In the genomic region with DNA sequence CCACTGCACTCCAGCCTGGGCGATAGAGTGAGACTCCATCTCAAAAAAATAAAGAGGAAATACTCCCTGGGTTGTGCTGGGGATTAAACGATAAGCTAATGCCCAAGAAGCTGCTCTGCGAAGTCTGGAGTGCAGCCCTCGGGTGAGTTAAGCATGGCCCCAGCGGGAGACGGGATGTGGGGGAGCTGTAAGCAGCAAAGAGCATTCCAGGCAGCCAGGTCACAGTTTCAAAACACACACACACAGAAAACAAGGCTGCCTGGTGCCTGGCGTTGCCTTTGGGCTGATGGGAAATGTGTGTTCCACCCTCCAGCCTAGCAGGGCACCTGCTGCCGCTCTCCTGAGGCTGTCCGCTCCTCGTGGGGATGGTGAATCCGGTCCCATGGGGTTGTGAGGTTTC, we compare ENCODE assay signal across 19 cellular contexts. TPM values are rescaled to one million over a fixed set of nuclear protein-coding genes. Genes with fewer than 3 reads are reported as not detected.
DNase-seq lines count a peak whose midpoint lies in the region; FAIRE-seq and TF ChIP-seq lines count a peak whose summit lies in the region.
"Had no signal": no experiment of that assay in that cellular context is flagged by ENCODE, and none has a peak within 500 bp of the region (broad histone marks: within the 10 kb centered on the region; RNA-seq: fewer than 3 reads in every experiment).

No MANE protein-coding gene starts in this region.

- DNase-seq in 8988T (peak; percentile 68), H54 (ENCODE audit: insufficient read length, low spot score) (peak; percentile 53), brain microvascular endothelial cell (peak; percentile 95), left kidney (ENCODE audit: low read depth, low spot score) (peak; percentile 84), ecto neural progenitor cell (ENCODE audit: low spot score) (no peak), NCI-H82 treated with DMSO at 0.1 percent for 48 hours (lab: John Stamatoyannopoulos, UW; ENCODE audit: unreplicated experiment) (no peak), COLO829 (ENCODE audit: low spot score) (no peak)
- no peak for DNase-seq in activated CD4-positive, alpha-beta T cell treated with anti-CD3 and anti-CD28 coated beads, Interleukin-2, amount 10 ng/mL, durations not matched to agents 24 days and 14 days
- DNase-seq: activated CD4-positive, CD25-positive, alpha-beta regulatory T cell treated with anti-CD3 and anti-CD28 coated beads, Interleukin-2, amount 50 U/mL, for 72 hours; NCI-H2029 treated with DMSO at 0.1 percent for 48 hours; NCI-H82; T-cell had no signal

- no peak for TF ChIP-seq POLR2A in H54 (IDR thresholded peaks at IDR 0.05; ENCODE audit: low read depth, low read length)

- H3K27ac Mint-ChIP-seq in activated CD4-positive, alpha-beta T cell treated with anti-CD3 and anti-CD28 coated beads, Interleukin-2, amount 10 ng/mL, durations not matched to agents 24 days and 14 days: no peak overlapping the region
- H3K27ac Mint-ChIP-seq: activated naive CD4-positive, alpha-beta T cell treated with anti-CD3 and anti-CD28 coated beads, Interleukin-2, amount 50 U/mL, for 24 hours; T-cell had no signal

- H3K9me3 Mint-ChIP-seq in activated CD4-positive, alpha-beta T cell treated with anti-CD3 and anti-CD28 coated beads, Interleukin-2, amount 10 ng/mL, durations not matched to agents 24 days and 14 days: no peaks in the 10 kb centered on the region
- H3K9me3 Mint-ChIP-seq: activated naive CD4-positive, alpha-beta T cell treated with anti-CD3 and anti-CD28 coated beads, Interleukin-2, amount 50 U/mL, for 24 hours; T-cell had no signal

- H3K4me3 Mint-ChIP-seq in activated CD4-positive, alpha-beta T cell treated with anti-CD3 and anti-CD28 coated beads, Interleukin-2, amount 10 ng/mL, durations not matched to agents 24 days and 14 days: no peak overlapping the region
- H3K4me3 Mint-ChIP-seq: activated naive CD4-positive, alpha-beta T cell treated with anti-CD3 and anti-CD28 coated beads, Interleukin-2, amount 50 U/mL, for 24 hours; T-cell had no signal

- H3K36me3 ChIP-seq in brain microvascular endothelial cell (replicated peaks): no peaks in the 10 kb centered on the region
- H3K36me3 ChIP-seq: prostate gland had no signal

- no peaks in the 10 kb centered on the region for H3K27me3 Mint-ChIP-seq in activated CD4-positive, alpha-beta T cell treated with anti-CD3 and anti-CD28 coated beads, Interleukin-2, amount 10 ng/mL, durations not matched to agents 24 days and 14 days
- H3K27me3 Mint-ChIP-seq: activated naive CD4-positive, alpha-beta T cell treated with anti-CD3 and anti-CD28 coated beads, Interleukin-2, amount 50 U/mL, for 24 hours; T-cell had no signal

- FAIRE-seq in H54 (lab: Jason Lieb, UNC): no peak
- FAIRE-seq: D721Med, endometrium, HTR-8/SVneo, islet of Langerhans had no signal

- intact Hi-C loops in activated CD4-positive, alpha-beta T cell treated with anti-CD3 and anti-CD28 coated beads, Interleukin-2, amount 10 ng/mL, durations not matched to agents 24 days and 14 days (cut with micrococcal nuclease): no loop called here

- H3K27me3 ChIP-seq in brain microvascular endothelial cell (replicated peaks): no peaks in the 10 kb centered on the region
- H3K27me3 ChIP-seq: suprapubic skin had no signal

- peaks cover 13% of the 10 kb centered on the region for H3K36me3 Mint-ChIP-seq in activated CD4-positive, alpha-beta T cell treated with anti-CD3 and anti-CD28 coated beads, Interleukin-2, amount 10 ng/mL, durations not matched to agents 24 days and 14 days (ENCODE audit: low read depth)

- H3K4me3 ChIP-seq in brain microvascular endothelial cell (ENCODE audit: low read depth, low read length): no peak overlapping the region
- H3K4me3 ChIP-seq: prostate gland, suprapubic skin had no signal

- peaks cover 2% of the 10 kb centered on the region for H3K4me1 Mint-ChIP-seq in activated CD4-positive, alpha-beta T cell treated with anti-CD3 and anti-CD28 coated beads, Interleukin-2, amount 10 ng/mL, durations not matched to agents 24 days and 14 days
- H3K4me1 Mint-ChIP-seq: activated naive CD4-positive, alpha-beta T cell treated with anti-CD3 and anti-CD28 coated beads, Interleukin-2, amount 50 U/mL, for 24 hours; T-cell had no signal

- H3K27ac ChIP-seq in brain microvascular endothelial cell: peak overlapping the region; percentile 50
- H3K27ac ChIP-seq: prostate gland, suprapubic skin had no signal

- TF ChIP-seq CTCF in brain microvascular endothelial cell (IDR thresholded peaks at IDR 0.05; ENCODE audit: low read depth, low read length, missing control alignments): no peak

- in situ Hi-C loops in brain microvascular endothelial cell (cut with HindIII; ENCODE audit: low pct_ligation_motif_present, low sequenced_read_pairs): no loop called here

RNA-seq across cellular contexts. Expression of gene ODC1, which starts 24.1 kb away (rescaled TPM):
- total RNA-seq in activated CD4-positive, alpha-beta T cell treated with anti-CD3 and anti-CD28 coated beads, Interleukin-2, amount 10 ng/mL, durations not matched to agents 24 days and 14 days: 267 and 273 TPM in 2 replicates

Comparison
In these comparisons a context has a peak if more than half of its experiments do, and no peak if none do; other contexts are left out.
1. DNase-seq: peak in 8988T (single experiment), H54 (single experiment), brain microvascular endothelial cell (single experiment) and left kidney (single experiment); none in ecto neural progenitor cell (single experiment), activated CD4-positive, alpha-beta T cell treated with anti-CD3 and anti-CD28 coated beads, Interleukin-2, amount 10 ng/mL, durations not matched to agents 24 days and 14 days (single experiment), NCI-H82 treated with DMSO at 0.1 percent for 48 hours (single experiment) and COLO829 (single experiment).